12 cellular contexts compared by ENCODE assay signal in the genomic region with DNA sequence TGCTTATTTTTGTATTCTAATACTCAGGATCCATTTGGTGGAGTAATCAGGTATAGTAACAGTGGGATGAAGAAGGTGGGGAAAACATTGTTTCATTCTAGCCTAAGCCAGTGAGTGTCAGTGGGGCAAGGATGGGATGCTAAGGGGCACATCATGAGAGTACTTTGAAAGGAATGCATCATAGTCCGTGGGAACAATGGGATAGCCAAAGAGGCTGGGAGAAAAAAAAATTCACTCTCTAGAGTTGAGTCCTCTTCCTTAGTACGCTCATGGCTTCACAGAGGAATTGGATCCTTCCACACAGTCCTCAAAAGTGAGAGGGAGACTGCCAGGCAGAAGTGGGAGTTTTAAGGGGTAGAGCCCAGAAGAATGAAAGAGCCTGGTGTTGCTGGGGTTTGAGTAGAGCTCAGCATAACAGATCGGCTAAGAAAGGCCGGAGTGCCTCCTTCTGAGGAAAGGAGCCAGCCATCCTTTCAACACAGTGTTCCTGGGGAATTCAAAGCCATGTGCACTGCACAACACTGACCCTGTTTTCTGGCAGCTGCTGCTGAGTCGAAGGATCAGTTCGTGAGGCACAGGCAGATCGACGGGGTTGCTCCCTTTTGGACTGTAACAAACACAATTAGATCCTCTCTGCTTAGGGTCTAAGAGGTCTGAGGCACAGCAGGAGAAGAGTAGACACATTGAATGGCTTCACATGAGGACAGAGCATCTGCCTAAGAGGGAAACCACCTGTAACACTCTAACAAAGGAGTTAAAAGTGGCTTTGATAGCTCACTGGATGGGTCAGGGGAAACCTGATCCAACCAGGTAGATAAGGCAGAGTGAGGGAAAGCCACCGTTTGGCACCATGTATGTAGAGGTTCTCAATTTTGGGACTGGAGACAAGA.
DNase-seq lines count a peak whose midpoint lies in the region; ATAC-seq and TF ChIP-seq lines count a peak whose summit lies in the region.
"Had no signal": no experiment of that assay in that cellular context is flagged by ENCODE, and none has a peak within 500 bp of the region (broad histone marks: within the 10 kb centered on the region; RNA-seq: fewer than 3 reads in every experiment).

No MANE protein-coding gene starts in this region.

- no peak for ATAC-seq in GM19463 (IDR thresholded peaks at IDR 0.05; ENCODE audit: unreplicated experiment)
- no peak for ATAC-seq in HG02852 (IDR thresholded peaks at IDR 0.05; ENCODE audit: unreplicated experiment)
- ATAC-seq: left lung had no signal

- CTCF ChIA-PET in HEK293 (lab: Yijun Ruan, JAX): interaction anchor here (0.6 to 1.0 kb wide), 4 partner anchors 107 to 535 kb away, joined by 3 read pairs; no protein-coding TSS in a partner anchor

- no peaks in the 10 kb centered on the region for H3K4me1 ChIP-seq in HEK293 (ENCODE audit: control insufficient read depth, insufficient read depth, low read length)
- peaks cover 6% of the 10 kb centered on the region for H3K4me1 ChIP-seq in osteoblast (ENCODE audit: insufficient read depth, low read length)

- H3K4me3 ChIP-seq in HEK293 (ENCODE audit: low read depth, low read length): no peak overlapping the region
- H3K4me3 ChIP-seq in fibroblast of pulmonary artery (replicated peaks; ENCODE audit: low read depth, low read length): no peak overlapping the region
- no peak overlapping the region for H3K4me3 ChIP-seq in osteoblast (ENCODE audit: insufficient read depth, low read length)
- H3K4me3 ChIP-seq: left lung had no signal

- H2AFZ ChIP-seq in osteoblast (ENCODE audit: low read length): no peak overlapping the region

- no peaks in the 10 kb centered on the region for H3K27me3 ChIP-seq in osteoblast (ENCODE audit: insufficient read depth, low read length)
- H3K27me3 ChIP-seq: left lung had no signal

- DNase-seq in NCI-H345 (lab: John Stamatoyannopoulos, UW) (peak; percentile 90), fibroblast of pulmonary artery (ENCODE audit: low read depth) (peak; percentile 62), osteoblast (ENCODE audit: insufficient read length, low spot score, missing footprints) (no peak), middle frontal gyrus (ENCODE audit: extremely low spot score, low spot score) (no peak), SKM-1 treated with dmso at 0.1 percent for 144 hours (lab: John Stamatoyannopoulos, UW; ENCODE audit: unreplicated experiment) (no peak)
- DNase-seq: activated CD8-positive, alpha-beta memory T cell treated with anti-CD3 and anti-CD28 coated beads, Interleukin-2, amount 50 U/mL, for 48 hours; left lung; SHP77; stimulated activated CD4-positive, alpha-beta T cell treated with anti-CD3 and anti-CD28 coated beads, Interleukin-15, amount 100 ng/mL, for 24 hours had no signal

- H3K27ac ChIP-seq in HEK293 (ENCODE audit: extremely low read depth, low read depth, low read length) (no peak overlapping the region), osteoblast (ENCODE audit: low read depth, low read length) (peak overlapping the region; percentile 9)

- H3K9me3 ChIP-seq in HEK293 (ENCODE audit: control insufficient read depth, insufficient read depth, low read depth, low read length) (no peaks in the 10 kb centered on the region), osteoblast (ENCODE audit: low read depth, low read length) (no peaks in the 10 kb centered on the region)
- H3K9me3 ChIP-seq: left lung had no signal

- H3K4me2 ChIP-seq in osteoblast (ENCODE audit: insufficient read depth, low read length): no peak overlapping the region

- TF ChIP-seq CTCF in HEK293 (tag by site-specific recombination; IDR thresholded peaks at IDR 0.05) (no peak), fibroblast of pulmonary artery (IDR thresholded peaks at IDR 0.05; ENCODE audit: low read length, missing control alignments) (no peak), osteoblast (IDR thresholded peaks at IDR 0.05; ENCODE audit: extremely low read depth, low read depth, low read length) (no peak)

- POLR2A ChIA-PET in HEK293 (lab: Yijun Ruan, JAX): no interaction called here

- H4K20me1 ChIP-seq in osteoblast (ENCODE audit: insufficient read depth, low read length): no peaks in the 10 kb centered on the region

- peaks cover 14 to 29% of the 10 kb centered on the region in 2 experiments; a peak in 2 of 3 replicates for H3K36me3 ChIP-seq in HEK293 (ENCODE audit: control insufficient read depth in 2 of 2, insufficient read depth in 1 of 2, low read length in 2 of 2)
- peaks cover 5% of the 10 kb centered on the region for H3K36me3 ChIP-seq in osteoblast (ENCODE audit: insufficient read depth, low read length)

- H3K79me2 ChIP-seq in osteoblast (ENCODE audit: insufficient read depth, low read length): peaks cover 3% of the 10 kb centered on the region

TF ChIP-seq in HEK293, 187 proteins besides CTCF, POLR2A, EP300 and RAD21:
- TF ChIP-seq, protein P1, sequence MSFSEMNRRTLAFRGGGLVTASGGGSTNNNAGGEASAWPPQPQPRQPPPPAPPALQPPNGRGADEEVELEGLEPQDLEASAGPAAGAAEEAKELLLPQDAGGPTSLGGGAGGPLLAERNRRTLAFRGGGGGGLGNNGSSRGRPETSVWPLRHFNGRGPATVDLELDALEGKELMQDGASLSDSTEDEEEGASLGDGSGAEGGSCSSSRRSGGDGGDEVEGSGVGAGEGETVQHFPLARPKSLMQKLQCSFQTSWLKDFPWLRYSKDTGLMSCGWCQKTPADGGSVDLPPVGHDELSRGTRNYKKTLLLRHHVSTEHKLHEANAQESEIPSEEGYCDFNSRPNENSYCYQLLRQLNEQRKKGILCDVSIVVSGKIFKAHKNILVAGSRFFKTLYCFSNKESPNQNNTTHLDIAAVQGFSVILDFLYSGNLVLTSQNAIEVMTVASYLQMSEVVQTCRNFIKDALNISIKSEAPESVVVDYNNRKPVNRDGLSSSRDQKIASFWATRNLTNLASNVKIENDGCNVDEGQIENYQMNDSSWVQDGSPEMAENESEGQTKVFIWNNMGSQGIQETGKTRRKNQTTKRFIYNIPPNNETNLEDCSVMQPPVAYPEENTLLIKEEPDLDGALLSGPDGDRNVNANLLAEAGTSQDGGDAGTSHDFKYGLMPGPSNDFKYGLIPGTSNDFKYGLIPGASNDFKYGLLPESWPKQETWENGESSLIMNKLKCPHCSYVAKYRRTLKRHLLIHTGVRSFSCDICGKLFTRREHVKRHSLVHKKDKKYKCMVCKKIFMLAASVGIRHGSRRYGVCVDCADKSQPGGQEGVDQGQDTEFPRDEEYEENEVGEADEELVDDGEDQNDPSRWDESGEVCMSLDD (tag by site-specific recombination; IDR thresholded peaks at IDR 0.05): no peak
- peak; percentile 56 for TF ChIP-seq SCRT2 (tag by site-specific recombination; IDR thresholded peaks at IDR 0.05)
- TF ChIP-seq, protein P2, sequence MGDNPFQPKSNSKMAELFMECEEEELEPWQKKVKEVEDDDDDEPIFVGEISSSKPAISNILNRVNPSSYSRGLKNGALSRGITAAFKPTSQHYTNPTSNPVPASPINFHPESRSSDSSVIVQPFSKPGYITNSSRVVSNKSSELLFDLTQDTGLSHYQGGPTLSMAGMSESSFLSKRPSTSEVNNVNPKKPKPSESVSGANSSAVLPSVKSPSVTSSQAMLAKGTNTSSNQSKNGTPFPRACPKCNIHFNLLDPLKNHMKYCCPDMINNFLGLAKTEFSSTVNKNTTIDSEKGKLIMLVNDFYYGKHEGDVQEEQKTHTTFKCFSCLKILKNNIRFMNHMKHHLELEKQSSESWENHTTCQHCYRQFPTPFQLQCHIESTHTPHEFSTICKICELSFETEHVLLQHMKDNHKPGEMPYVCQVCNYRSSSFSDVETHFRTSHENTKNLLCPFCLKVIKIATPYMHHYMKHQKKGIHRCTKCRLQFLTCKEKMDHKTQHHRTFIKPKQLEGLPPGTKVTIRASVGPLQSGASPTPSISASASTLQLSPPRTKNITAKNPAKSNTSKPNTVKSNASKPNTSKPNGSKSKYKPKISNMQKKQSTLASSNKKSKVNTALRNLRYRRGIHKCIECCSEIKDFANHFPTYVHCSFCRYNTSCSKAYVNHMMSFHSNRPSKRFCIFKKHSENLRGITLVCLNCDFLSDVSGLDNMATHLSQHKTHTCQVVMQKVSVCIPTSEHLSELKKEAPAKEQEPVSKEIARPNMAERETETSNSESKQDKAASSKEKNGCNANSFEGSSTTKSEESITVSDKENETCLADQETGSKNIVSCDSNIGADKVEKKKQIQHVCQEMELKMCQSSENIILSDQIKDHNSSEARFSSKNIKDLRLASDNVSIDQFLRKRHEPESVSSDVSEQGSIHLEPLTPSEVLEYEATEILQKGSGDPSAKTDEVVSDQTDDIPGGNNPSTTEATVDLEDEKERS (tag by site-specific recombination; IDR thresholded peaks at IDR 0.05): no peak
- no peak for TF ChIP-seq GLI4 (tag by site-specific recombination; IDR thresholded peaks at IDR 0.05)
- no peak for TF ChIP-seq ZNF530 (tag by site-specific recombination; IDR thresholded peaks at IDR 0.05; ENCODE audit: low read depth)
- TF ChIP-seq ZBTB17 (tag by site-specific recombination; IDR thresholded peaks at IDR 0.05): 0 out of 2 replicates have a peak, but pooled peaks have one; percentile 29
- TF ChIP-seq ZNF140 (tag by site-specific recombination; IDR thresholded peaks at IDR 0.05): no peak

Comparison
In these comparisons a context has a peak if more than half of its experiments do, and no peak if none do; other contexts are left out.
1. DNase-seq: peak in NCI-H345 (single experiment) and fibroblast of pulmonary artery (single experiment); none in osteoblast (single experiment), middle frontal gyrus (single experiment) and SKM-1 treated with dmso at 0.1 percent for 144 hours (single experiment).